ENCODE assay signal across 8 cellular contexts in the genomic region with DNA sequence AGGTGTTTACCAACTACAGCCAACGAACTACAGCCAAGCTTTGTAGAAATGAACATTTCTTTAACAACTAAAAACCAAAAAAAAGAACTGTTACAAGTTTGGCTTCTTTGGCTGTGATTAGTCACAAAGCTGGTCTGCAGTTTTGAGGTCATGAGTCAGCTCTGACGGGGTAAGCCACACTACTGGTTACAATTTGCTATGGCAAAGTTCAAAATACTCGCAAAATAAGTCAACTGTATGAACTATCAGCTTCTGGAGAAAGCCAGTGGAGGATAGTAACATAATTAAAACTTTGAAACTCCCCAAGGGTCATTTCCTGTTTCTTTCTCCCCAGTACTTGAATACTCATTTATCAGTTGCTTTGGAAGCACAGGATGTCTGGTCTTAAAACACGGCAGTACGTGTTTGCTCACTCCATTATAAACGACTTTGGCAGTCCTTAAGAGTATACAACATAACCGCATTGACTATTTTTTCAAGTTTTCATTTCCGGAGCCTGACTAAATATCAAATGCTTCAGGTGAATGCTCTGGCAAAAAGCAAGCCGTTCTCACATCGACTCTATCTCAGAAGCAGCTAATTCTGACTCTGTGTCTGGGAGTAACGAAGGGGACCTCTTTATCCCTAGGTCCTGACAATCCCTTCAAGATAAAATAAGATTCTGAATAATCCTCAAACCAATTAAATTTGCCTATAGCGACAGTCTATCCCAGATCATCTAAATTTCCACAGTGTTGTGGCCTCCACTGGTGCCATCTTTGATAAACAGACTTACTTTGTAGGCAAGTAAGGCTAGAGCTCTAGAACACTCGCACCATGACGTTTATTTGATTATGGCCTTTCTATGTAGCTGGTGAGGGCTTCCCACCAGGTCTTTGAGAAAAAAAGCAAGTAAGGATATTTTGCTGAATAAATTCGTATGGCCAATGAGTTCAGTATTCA. TPM values are rescaled to one million over a fixed set of nuclear protein-coding genes. Genes with fewer than 3 reads are reported as not detected.
DNase-seq lines count a peak whose midpoint lies in the region; ATAC-seq, FAIRE-seq and TF ChIP-seq lines count a peak whose summit lies in the region.

No MANE protein-coding gene starts in this region.

- TF ChIP-seq CTCF in left ventricle myocardium inferior (IDR thresholded peaks at IDR 0.05; ENCODE audit: borderline replicate concordance) (no peak), pancreas (IDR thresholded peaks at IDR 0.05) (no peak), tibial artery (IDR thresholded peaks at IDR 0.05) (no peak)

- no peaks in the 10 kb centered on the region for H3K36me3 ChIP-seq in left ventricle myocardium inferior
- H3K36me3 ChIP-seq in effector memory CD4-positive, alpha-beta T cell (ENCODE audit: control insufficient read depth, insufficient read depth, low read length): no peaks in the 10 kb centered on the region
- no peaks in the 10 kb centered on the region for H3K36me3 ChIP-seq in pancreas
- no peaks in the 10 kb centered on the region for H3K36me3 ChIP-seq in tibial artery

- DNase-seq in left ventricle myocardium inferior: no peak
- no peak for DNase-seq in Right ventricle myocardium superior
- peak; percentile 91 for DNase-seq in HS-27A (ENCODE audit: low read depth)
- peak; percentile 6 to 39 (median 13) for DNase-seq in activated CD4-positive, CD25-positive, alpha-beta regulatory T cell (lab: John Stamatoyannopoulos, UW)
- DNase-seq in effector memory CD4-positive, alpha-beta T cell: peak; percentile 49 to 64 (median 60)
- DNase-seq in pancreas: no peak
- DNase-seq in tibial artery: no peak

- H3K4me1 ChIP-seq in left ventricle myocardium inferior (peaks cover 11% of the 10 kb centered on the region), pancreas (peaks cover 0 to 9% (median 0%) of the 10 kb centered on the region in 3 donors), tibial artery (peaks cover 0 to 7% (median 0%) of the 10 kb centered on the region in 4 donors)
- peaks cover 19% of the 10 kb centered on the region for H3K4me1 ChIP-seq in effector memory CD4-positive, alpha-beta T cell (ENCODE audit: control insufficient read depth, insufficient read depth, low read length, poor library complexity, severe bottlenecking)

- H3K27me3 ChIP-seq in left ventricle myocardium inferior (ENCODE audit: low read depth): no peaks in the 10 kb centered on the region
- no peaks in the 10 kb centered on the region for H3K27me3 ChIP-seq in effector memory CD4-positive, alpha-beta T cell (replicated peaks; ENCODE audit: control insufficient read depth, insufficient read depth, low read length, poor library complexity, severe bottlenecking)
- H3K27me3 ChIP-seq in pancreas: no peaks in the 10 kb centered on the region
- no peaks in the 10 kb centered on the region for H3K27me3 ChIP-seq in tibial artery

- 60 to 66% methylated on average over 15 of the region's 15 CpGs for WGBS in pancreas, 2 donors

- H3K27ac ChIP-seq in left ventricle myocardium inferior (replicated peaks) (peak overlapping the region; percentile 55), pancreas (peak overlapping the region in 2 of 4 donors; percentile 11 to 53), tibial artery (no peak overlapping the region)
- H3K27ac ChIP-seq in effector memory CD4-positive, alpha-beta T cell (ENCODE audit: insufficient read depth, low read length, poor library complexity, severe bottlenecking): peak overlapping the region; percentile 89

- intact Hi-C loops in left ventricle myocardium inferior (cut with micrococcal nuclease): no loop called here
- intact Hi-C loops in Right ventricle myocardium superior (cut with DNase I): no loop called here
- intact Hi-C loops in pancreas (cut with DNase I): no loop called here
- intact Hi-C loops in tibial artery (cut with DNase I; ENCODE audit: low total_unique reads): no loop called here

- H3K9me3 ChIP-seq in left ventricle myocardium inferior (replicated peaks) (no peaks in the 10 kb centered on the region), pancreas (no peaks in the 10 kb centered on the region), tibial artery (no peaks in the 10 kb centered on the region)
- H3K9me3 ChIP-seq in effector memory CD4-positive, alpha-beta T cell (ENCODE audit: control insufficient read depth, low read length): no peaks in the 10 kb centered on the region

- no peak for FAIRE-seq in pancreas (lab: Jason Lieb, UNC)

- H3K4me3 ChIP-seq in left ventricle myocardium inferior (no peak overlapping the region), pancreas (no peak overlapping the region), tibial artery (no peak overlapping the region)
- H3K4me3 ChIP-seq in effector memory CD4-positive, alpha-beta T cell (ENCODE audit: insufficient read depth, low read depth, low read length, poor library complexity, severe bottlenecking): no peak overlapping the region

- ATAC-seq in Right ventricle myocardium superior (ENCODE audit: poor library complexity): no peak
- peak in 3 of 4 donors; percentile 58 to 81 (median 73) for ATAC-seq in pancreas
- ATAC-seq in HG03521 (IDR thresholded peaks at IDR 0.05; ENCODE audit: unreplicated experiment): no peak

RNA-seq across cellular contexts. Expression of gene PHLDA1, which starts 10.6 kb away (rescaled TPM):
- total RNA-seq in left ventricle myocardium inferior: 22.8 TPM
- total RNA-seq in Right ventricle myocardium superior: 6.6 TPM
- 10 to 100 TPM in 3 of 6 donors, 1 to 10 TPM in 3; 2.9 to 16.1 (median 7.1) TPM for total RNA-seq in pancreas
- polyA plus RNA-seq in pancreas: 1 to 10 TPM; 2.9 to 5.9 TPM

Comparison
In these comparisons a context has a peak if more than half of its experiments do, and no peak if none do; other contexts are left out.
1. DNase-seq: peak in HS-27A (single experiment), activated CD4-positive, CD25-positive, alpha-beta regulatory T cell (4 of 4) and effector memory CD4-positive, alpha-beta T cell (3 of 3); none in left ventricle myocardium inferior (single experiment), Right ventricle myocardium superior (single experiment), pancreas (0 of 6) and tibial artery (0 of 2).
2. H3K27ac ChIP-seq: peak in left ventricle myocardium inferior (single experiment) and effector memory CD4-positive, alpha-beta T cell (single experiment); none in tibial artery (0 of 2).
3. ATAC-seq: peak in pancreas (3 of 4); none in Right ventricle myocardium superior (single experiment) and HG03521 (single experiment).